8 cellular contexts compared by ENCODE assay signal in the genomic region with DNA sequence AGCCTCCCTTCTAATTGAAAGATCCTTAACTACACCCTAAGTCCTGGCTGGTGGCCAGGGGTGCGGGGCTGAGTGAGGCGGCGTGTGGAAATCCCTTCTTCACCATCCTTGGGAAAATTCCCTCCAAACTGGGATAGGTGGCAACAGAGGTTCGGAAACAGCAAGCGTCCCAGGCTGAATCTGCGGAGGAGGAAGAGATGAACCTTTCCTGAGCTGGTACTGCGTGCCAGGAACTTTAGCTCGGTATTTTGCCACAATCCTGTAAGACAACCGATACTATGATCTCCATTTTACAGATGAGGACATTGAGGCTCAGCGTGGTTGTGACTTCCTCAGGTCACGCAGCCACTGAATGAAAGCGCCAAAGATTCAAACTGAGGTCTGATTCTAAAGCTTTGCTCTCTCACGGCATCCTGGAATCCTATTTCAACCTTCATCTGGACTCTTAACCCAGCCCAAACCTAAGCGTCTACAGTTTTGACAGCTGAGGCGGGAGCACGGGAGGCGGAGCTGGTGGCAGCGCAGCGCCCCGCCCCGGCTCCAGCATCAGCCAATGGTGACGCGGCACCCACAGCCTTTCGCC. TPM values are rescaled to one million over a fixed set of nuclear protein-coding genes. Genes with fewer than 3 reads are reported as not detected.
DNase-seq lines count a peak whose midpoint lies in the region; ATAC-seq, FAIRE-seq and TF ChIP-seq lines count a peak whose summit lies in the region.

No MANE protein-coding gene starts in this region.

- no peak overlapping the region for H3K27ac ChIP-seq in mesendoderm (ENCODE audit: low read depth, low read length)

- H3K27me3 ChIP-seq in bronchial epithelial cell (ENCODE audit: control insufficient read depth, insufficient read depth, low read length): no peaks in the 10 kb centered on the region
- H3K27me3 ChIP-seq in mesendoderm (ENCODE audit: insufficient read depth, low read length, poor library complexity): no peaks in the 10 kb centered on the region

- H2BK15ac ChIP-seq in mesendoderm (replicated peaks; ENCODE audit: low read depth): no peak overlapping the region

- DNase-seq in bronchial epithelial cell (ENCODE audit: low read depth): peak; percentile 50
- no peak for DNase-seq in mesendoderm
- no peak for DNase-seq in cerebellar cortex (ENCODE audit: low spot score)
- DNase-seq in activated CD4-positive, CD25-positive, alpha-beta regulatory T cell (lab: John Stamatoyannopoulos, UW): no peak
- DNase-seq in NCI-H2081 treated with DMSO at 0.1 percent for 48 hours (lab: John Stamatoyannopoulos, UW): no peak

- no peak overlapping the region for H4K5ac ChIP-seq in mesendoderm (ENCODE audit: low read length)

- H4K8ac ChIP-seq in mesendoderm (ENCODE audit: low read depth, low read length): no peak overlapping the region

- no peak for FAIRE-seq in bronchial epithelial cell (lab: Jason Lieb, UNC)

- no peak overlapping the region for H2BK120ac ChIP-seq in mesendoderm (ENCODE audit: low read depth, low read length)

- H3K79me1 ChIP-seq in mesendoderm (ENCODE audit: low read length): no peaks in the 10 kb centered on the region

- H3K36me3 ChIP-seq in bronchial epithelial cell (ENCODE audit: control insufficient read depth, insufficient read depth, low read length) (peaks cover 2% of the 10 kb centered on the region), mesendoderm (ENCODE audit: control insufficient read depth, insufficient read depth, low read length) (no peaks in the 10 kb centered on the region)

- peak overlapping the region; percentile 51 for H3K4me2 ChIP-seq in mesendoderm (ENCODE audit: low read length)

- H3K4me3 ChIP-seq in GM12875 (ENCODE audit: low read depth, low read length): peak overlapping the region; percentile 38
- H3K4me3 ChIP-seq in bronchial epithelial cell (ENCODE audit: low read depth, low read length): peak overlapping the region; percentile 25
- no peak overlapping the region for H3K4me3 ChIP-seq in mesendoderm (ENCODE audit: low read length)

- no peak overlapping the region for H3K4ac ChIP-seq in mesendoderm (ENCODE audit: low read depth, low read length)

- peaks cover 2% of the 10 kb centered on the region for H3K4me1 ChIP-seq in mesendoderm (ENCODE audit: control insufficient read depth, low read depth, low read length)

- no peak overlapping the region for H2BK5ac ChIP-seq in mesendoderm (ENCODE audit: low read length)

- no peak overlapping the region for H3K18ac ChIP-seq in mesendoderm (ENCODE audit: low read length)

- no CpG with 5 or more reads among the region's 24 CpGs for WGBS in mesendoderm (ENCODE audit: extremely low coverage, insufficient coverage, low lambda C conversion rate)

- no peaks in the 10 kb centered on the region for H3K79me2 ChIP-seq in mesendoderm (ENCODE audit: control insufficient read depth, insufficient read depth, low read length)

- H3K9ac ChIP-seq in mesendoderm (ENCODE audit: low read length): no peak overlapping the region

- H3K23ac ChIP-seq in mesendoderm (ENCODE audit: low read length): no peak overlapping the region

- no peak overlapping the region for H2AK5ac ChIP-seq in mesendoderm (ENCODE audit: low read length)

- no peak overlapping the region for H3K56ac ChIP-seq in mesendoderm (ENCODE audit: low read length)

- ATAC-seq in HG03439 (IDR thresholded peaks at IDR 0.05; ENCODE audit: unreplicated experiment): peak; percentile 2
- no peak for ATAC-seq in HG03097 (IDR thresholded peaks at IDR 0.05; ENCODE audit: low FRiP score, unreplicated experiment)

- TF ChIP-seq CTCF in GM12875 (IDR thresholded peaks at IDR 0.05; ENCODE audit: borderline replicate concordance, insufficient read depth, low read depth, low read length) (no peak), bronchial epithelial cell (IDR thresholded peaks at IDR 0.05; ENCODE audit: insufficient read depth, low read length, severe bottlenecking) (no peak)

RNA-seq across cellular contexts. Expression of gene CYLD, which starts 0.6 kb away (rescaled TPM):
- 27.9 and 39.7 TPM in 2 replicates for total RNA-seq in bronchial epithelial cell
- 6.6 TPM for polyA plus RNA-seq in mesendoderm (2013, experiment 1 of 2)
- polyA plus RNA-seq in mesendoderm (2013, experiment 2 of 2): 7.1 TPM

RNA-seq across cellular contexts. Expression of gene NOD2, which starts 47.9 kb away (rescaled TPM):
- 2.4 and 11.6 TPM in 2 replicates for total RNA-seq in bronchial epithelial cell
- 0.14 TPM for polyA plus RNA-seq in mesendoderm (2013, experiment 1 of 2)
- polyA plus RNA-seq in mesendoderm (2013, experiment 2 of 2): 0.14 TPM
